ENCODE assay signal across 23 cellular contexts in genomic region chr1:10450156-10450801, GRCh38. TPM values are rescaled to one million over a fixed set of nuclear protein-coding genes. Genes with fewer than 3 reads are reported as not detected.
DNase-seq lines count a peak whose midpoint lies in the region; ATAC-seq and TF ChIP-seq lines count a peak whose summit lies in the region.
"Had no signal": no experiment of that assay in that cellular context is flagged by ENCODE, and none has a peak within 500 bp of the region (broad histone marks: within the 10 kb centered on the region; RNA-seq: fewer than 3 reads in every experiment).

No MANE protein-coding gene starts in this region.

- H3K79me1 ChIP-seq in mesenchymal stem cell (replicated peaks; ENCODE audit: low read length, poor library complexity, severe bottlenecking): no peaks in the 10 kb centered on the region

- peak overlapping the region; percentile 14 for H4K91ac ChIP-seq in mesenchymal stem cell (ENCODE audit: low read length)

- H3K36me3 ChIP-seq in DND-41 (ENCODE audit: insufficient read depth, low read length): no peaks in the 10 kb centered on the region
- peaks cover 3% of the 10 kb centered on the region in 2 experiments for H3K36me3 ChIP-seq in mesenchymal stem cell (ENCODE audit: control insufficient read depth in 1 of 2, insufficient read depth in 2 of 2, low read depth in 1 of 2, low read length in 2 of 2)
- H3K36me3 ChIP-seq: MG63, spleen had no signal

- peak; percentile 50; the same call in 1 of the 3 replicates for ATAC-seq in DND-41 (ENCODE audit: insufficient read depth, low read depth)
- ATAC-seq in sciatic nerve: no peak
- ATAC-seq: left colon, Right ventricle myocardium inferior had no signal

- no peak overlapping the region for H2BK15ac ChIP-seq in mesenchymal stem cell (ENCODE audit: low read depth, poor library complexity, severe bottlenecking)

- H4K20me1 ChIP-seq in DND-41 (ENCODE audit: insufficient read depth, low read length): no peaks in the 10 kb centered on the region

- no peak overlapping the region for H2BK120ac ChIP-seq in mesenchymal stem cell (ENCODE audit: low read depth, low read length)

- H3K27ac ChIP-seq in DND-41 (ENCODE audit: low read length) (no peak overlapping the region), angular gyrus (ENCODE audit: low read depth, low read length) (peak overlapping the region; percentile 34), mesenchymal stem cell (ENCODE audit: low read length, poor library complexity, severe bottlenecking) (no peak overlapping the region)
- H3K27ac ChIP-seq: esophagus muscularis mucosa, spleen had no signal

- intact Hi-C loops in sciatic nerve (cut with DNase I): no loop called here

- no peak overlapping the region for H4K8ac ChIP-seq in mesenchymal stem cell (ENCODE audit: low read length)

- H3K23ac ChIP-seq in mesenchymal stem cell (ENCODE audit: low read length in 2 of 2): no peak overlapping the region

- no peak overlapping the region for H3K4ac ChIP-seq in mesenchymal stem cell (ENCODE audit: low read depth in 1 of 2, low read length in 2 of 2)

- DNase-seq in DND-41 (no peak), mesenchymal stem cell (no peak), HuH-7 (ENCODE audit: low spot score) (no peak), HPDE6-E6E7 (ENCODE audit: extremely low spot score) (no peak), sciatic nerve (ENCODE audit: low spot score) (no peak)
- DNase-seq: ACHN; activated CD4-positive, alpha-beta T cell treated with anti-CD3 and anti-CD28 coated beads, Interleukin-2, amount 50 U/mL, for 48 hours; activated naive CD4-positive, alpha-beta T cell; DMS53; left colon; MG63; midbrain; NCI-H146; NCI-H2171; NCI-H526 treated with DMSO at 0.1 percent for 48 hours; spleen; stimulated activated CD4-positive, alpha-beta T cell treated with anti-CD3 and anti-CD28 coated beads, Interleukin-4, amount 100 ng/mL, for 4 hours had no signal

- no peak overlapping the region for H3K14ac ChIP-seq in mesenchymal stem cell (ENCODE audit: low read length in 2 of 2)

- H3K4me3 ChIP-seq in DND-41 (ENCODE audit: low read depth in 1 of 2, low read length in 2 of 2) (no peak overlapping the region), mesenchymal stem cell (ENCODE audit: insufficient read depth in 1 of 2, low read depth in 1 of 2, low read length in 2 of 2) (no peak overlapping the region)
- H3K4me3 ChIP-seq: MG63, spleen had no signal

- H3K27me3 ChIP-seq in DND-41 (ENCODE audit: insufficient read depth, low read length, poor library complexity): no peaks in the 10 kb centered on the region
- H3K27me3 ChIP-seq in mesenchymal stem cell (ENCODE audit: control insufficient read depth in 1 of 2, insufficient read depth in 1 of 2, low read length in 2 of 2): no peaks in the 10 kb centered on the region
- H3K27me3 ChIP-seq: esophagus muscularis mucosa, MG63, spleen had no signal

- WGBS in mesenchymal stem cell: 97% methylated on average over 21 of the region's 21 CpGs

- TF ChIP-seq CTCF in DND-41 (IDR thresholded peaks at IDR 0.05; ENCODE audit: borderline replicate concordance, extremely low read depth, low read length, poor library complexity, severe bottlenecking): no peak

- H3K4me1 ChIP-seq in DND-41 (ENCODE audit: insufficient read depth, low read length) (no peaks in the 10 kb centered on the region), mesenchymal stem cell (ENCODE audit: control insufficient read depth, insufficient read depth, low read depth, low read length) (peaks cover 2% of the 10 kb centered on the region)

- no peak overlapping the region for H2AK5ac ChIP-seq in mesenchymal stem cell (ENCODE audit: low read length, severe bottlenecking)

- no peak overlapping the region for H3K4me2 ChIP-seq in DND-41 (ENCODE audit: insufficient read depth, low read length)
- H3K4me2 ChIP-seq in mesenchymal stem cell (ENCODE audit: low read length, poor library complexity, severe bottlenecking): no peak overlapping the region

- H2BK12ac ChIP-seq in mesenchymal stem cell (ENCODE audit: low read length in 2 of 2): no peak overlapping the region

- H3K18ac ChIP-seq in mesenchymal stem cell (ENCODE audit: low read depth in 1 of 2, low read length in 2 of 2): no peak overlapping the region

- no peaks in the 10 kb centered on the region for H3K79me2 ChIP-seq in DND-41 (ENCODE audit: insufficient read depth, low read length)

- no peak overlapping the region for H2BK5ac ChIP-seq in mesenchymal stem cell (ENCODE audit: low read depth, low read length, poor library complexity, severe bottlenecking)

- no peak overlapping the region for H2AFZ ChIP-seq in DND-41 (ENCODE audit: low read depth, low read length)
- H2AFZ ChIP-seq in mesenchymal stem cell (ENCODE audit: low read depth, low read length): no peak overlapping the region

- H3K9ac ChIP-seq in DND-41 (ENCODE audit: low read depth, low read length) (no peak overlapping the region), mesenchymal stem cell (ENCODE audit: low read length) (peak overlapping the region; percentile 86)

- H3K9me3 ChIP-seq in DND-41 (ENCODE audit: insufficient read depth, low read length, severe bottlenecking) (no peaks in the 10 kb centered on the region), mesenchymal stem cell (ENCODE audit: control insufficient read depth, low read length) (no peaks in the 10 kb centered on the region)
- H3K9me3 ChIP-seq: esophagus muscularis mucosa, MG63 had no signal

RNA-seq across cellular contexts. Expression of gene CORT, which starts 0.4 kb away (rescaled TPM):
- polyA plus RNA-seq in mesenchymal stem cell (2013, experiment 1 of 2): 0.07 TPM
- polyA plus RNA-seq in mesenchymal stem cell (2013, experiment 2 of 2): 0.23 TPM
- total RNA-seq in sciatic nerve: 0.62 TPM
- total RNA-seq: glomerular endothelial cell, subcutaneous adipose tissue had no signal
- polyA plus RNA-seq: IgD-negative memory B cell had no signal

RNA-seq across cellular contexts. Expression of gene CENPS, which starts 20.0 kb away (rescaled TPM):
- polyA plus RNA-seq in mesenchymal stem cell (2013, experiment 1 of 2): 12.6 TPM
- 12.3 TPM for polyA plus RNA-seq in mesenchymal stem cell (2013, experiment 2 of 2)
- 12.2 TPM for total RNA-seq in sciatic nerve

RNA-seq across cellular contexts. Expression of gene DFFA, which starts 22.1 kb away (rescaled TPM):
- polyA plus RNA-seq in mesenchymal stem cell (2013, experiment 1 of 2): 28.1 TPM
- 26.5 TPM for polyA plus RNA-seq in mesenchymal stem cell (2013, experiment 2 of 2)
- total RNA-seq in sciatic nerve: 31.1 TPM

RNA-seq across cellular contexts. Expression of gene PEX14, which starts 24.5 kb away (rescaled TPM):
- polyA plus RNA-seq in mesenchymal stem cell (2013, experiment 1 of 2): 17.5 TPM
- polyA plus RNA-seq in mesenchymal stem cell (2013, experiment 2 of 2): 16.8 TPM
- total RNA-seq in sciatic nerve: 17.9 TPM

RNA-seq across cellular contexts. Expression of gene PGD, which starts 51.4 kb away (rescaled TPM):
- polyA plus RNA-seq in mesenchymal stem cell (2013, experiment 1 of 2): 164 TPM
- polyA plus RNA-seq in mesenchymal stem cell (2013, experiment 2 of 2): 159 TPM
- total RNA-seq in sciatic nerve: 70.4 TPM
